ENCODE assay signal across 9 cellular contexts in genomic region chr9:5510991-5511390, GRCh38. TPM values are rescaled to one million over a fixed set of nuclear protein-coding genes. Genes with fewer than 3 reads are reported as not detected.
A peak's percentile ranks its signal among the peaks of the same experiment; 100 is the strongest.
DNase-seq lines count a peak whose midpoint lies in the region; ATAC-seq, FAIRE-seq and TF ChIP-seq lines count a peak whose summit lies in the region.
"Had no signal": no experiment of that assay in that cellular context is flagged by ENCODE, and none has a peak within 500 bp of the region (broad histone marks: within the 10 kb centered on the region; RNA-seq: fewer than 3 reads in every experiment).

No MANE protein-coding gene starts in this region.

- TF ChIP-seq CTCF in fibroblast of mammary gland (conservative IDR thresholded peaks at IDR 0.05; ENCODE audit: control insufficient read depth, insufficient read depth, low read depth, low read length) (no peak), thoracic aorta (IDR thresholded peaks at IDR 0.05) (no peak)

- H3K4me3 ChIP-seq in SJSA1: peak overlapping the region; percentile 35
- peak overlapping the region; percentile 57 for H3K4me3 ChIP-seq in fibroblast of mammary gland (ENCODE audit: control insufficient read depth, low read depth, low read length)
- H3K4me3 ChIP-seq in thoracic aorta: peak overlapping the region; percentile 65
- no peak overlapping the region for H3K4me3 ChIP-seq in small intestine (ENCODE audit: low read depth in 1 of 2, low read length in 2 of 2)

- ATAC-seq in thoracic aorta (ENCODE audit: insufficient number of reproducible peaks, low FRiP score, low read depth): no peak

- no peaks in the 10 kb centered on the region for H3K36me3 Mint-ChIP-seq in activated naive CD4-positive, alpha-beta T cell treated with anti-CD3 and anti-CD28 coated beads, Interleukin-2, amount 50 U/mL, for 24 hours

- peaks cover 58% of the 10 kb centered on the region for H3K4me1 ChIP-seq in SJSA1 (replicated peaks)
- peaks cover 8 to 32% of the 10 kb centered on the region in 2 donors for H3K4me1 ChIP-seq in thoracic aorta (ENCODE audit: control insufficient read depth in 1 of 2, low read depth in 2 of 2)
- no peaks in the 10 kb centered on the region for H3K4me1 ChIP-seq in small intestine (ENCODE audit: control insufficient read depth in 2 of 2, insufficient read depth in 1 of 2, low read depth in 1 of 2, low read length in 1 of 2)

- H3K9me3 ChIP-seq in SJSA1 (replicated peaks) (no peaks in the 10 kb centered on the region), thoracic aorta (no peaks in the 10 kb centered on the region), small intestine (ENCODE audit: control insufficient read depth, low read depth) (no peaks in the 10 kb centered on the region)

- FAIRE-seq in small intestine (lab: Jason Lieb, UNC): no peak

- WGBS in small intestine, 3 donors: 72 to 81% (median 75%) methylated on average over 3 of the region's 3 CpGs

- H3K9me3 Mint-ChIP-seq in activated naive CD4-positive, alpha-beta T cell treated with anti-CD3 and anti-CD28 coated beads, Interleukin-2, amount 50 U/mL, for 24 hours: no peaks in the 10 kb centered on the region

- H3K4me3 Mint-ChIP-seq in activated naive CD4-positive, alpha-beta T cell treated with anti-CD3 and anti-CD28 coated beads, Interleukin-2, amount 50 U/mL, for 24 hours: peak overlapping the region; percentile 72

- H3K27me3 Mint-ChIP-seq in activated naive CD4-positive, alpha-beta T cell treated with anti-CD3 and anti-CD28 coated beads, Interleukin-2, amount 50 U/mL, for 24 hours: no peaks in the 10 kb centered on the region

- H3K27ac Mint-ChIP-seq in activated naive CD4-positive, alpha-beta T cell treated with anti-CD3 and anti-CD28 coated beads, Interleukin-2, amount 50 U/mL, for 24 hours: peak overlapping the region; percentile 95

- peaks cover under 1% of the 10 kb centered on the region; the same call in 1 of the 2 replicates for H3K36me3 ChIP-seq in SJSA1
- H3K36me3 ChIP-seq in thoracic aorta: no peaks in the 10 kb centered on the region
- no peaks in the 10 kb centered on the region for H3K36me3 ChIP-seq in small intestine (ENCODE audit: control insufficient read depth in 2 of 2, insufficient read depth in 2 of 2, low read length in 2 of 2)

- DNase-seq in activated naive CD4-positive, alpha-beta T cell (lab: John Stamatoyannopoulos, UW): no peak
- DNase-seq in SJSA1 (ENCODE audit: low read depth in 1 of 2, low spot score in 2 of 2) (peak in 1 of 2 experiments; percentile 43), fibroblast of mammary gland (ENCODE audit: low read depth) (peak; percentile 66), thoracic aorta (ENCODE audit: low spot score) (no peak), RPMI8226 (no peak), GDM1 (lab: John Stamatoyannopoulos, UW) (no peak), small intestine (no peak)
- DNase-seq: NCI-H1436 treated with DMSO at 0.1 percent for 48 hours had no signal

- H3K27ac ChIP-seq in SJSA1 (peak overlapping the region; percentile 99), thoracic aorta (peak overlapping the region; percentile 65), small intestine (ENCODE audit: low read depth in 1 of 2, low read length in 1 of 2) (peak overlapping the region in 1 of 2 donors; percentile 70)

- H3K4me1 Mint-ChIP-seq in activated naive CD4-positive, alpha-beta T cell treated with anti-CD3 and anti-CD28 coated beads, Interleukin-2, amount 50 U/mL, for 24 hours: peaks cover 40% of the 10 kb centered on the region

- H3K27me3 ChIP-seq in SJSA1 (replicated peaks) (no peaks in the 10 kb centered on the region), thoracic aorta (replicated peaks; ENCODE audit: insufficient read depth) (no peaks in the 10 kb centered on the region), small intestine (ENCODE audit: control insufficient read depth in 2 of 2, insufficient read depth in 2 of 2, low read length in 2 of 2) (no peaks in the 10 kb centered on the region)

RNA-seq across cellular contexts. Expression of gene PDCD1LG2, which starts 0.7 kb away (rescaled TPM):
- 8.8 and 18.4 TPM in 2 replicates for total RNA-seq in SJSA1 (2014; rRNA removed; shearing (Covaris generic))
- total RNA-seq in thoracic aorta: 1 to 10 TPM; 1.1 to 4.5 TPM
- polyA plus RNA-seq in small intestine: under 1 TPM in 1 of 3 donors, not detected in 2; 0.42 TPM

Comparison
In these comparisons a context has a peak if more than half of its experiments do, and no peak if none do; other contexts are left out.
1. H3K4me3 ChIP-seq: peak in SJSA1 (single experiment), fibroblast of mammary gland (single experiment) and thoracic aorta (single experiment); none in small intestine (0 of 2).